ENCODE assay signal across 25 cellular contexts in the genomic region with DNA sequence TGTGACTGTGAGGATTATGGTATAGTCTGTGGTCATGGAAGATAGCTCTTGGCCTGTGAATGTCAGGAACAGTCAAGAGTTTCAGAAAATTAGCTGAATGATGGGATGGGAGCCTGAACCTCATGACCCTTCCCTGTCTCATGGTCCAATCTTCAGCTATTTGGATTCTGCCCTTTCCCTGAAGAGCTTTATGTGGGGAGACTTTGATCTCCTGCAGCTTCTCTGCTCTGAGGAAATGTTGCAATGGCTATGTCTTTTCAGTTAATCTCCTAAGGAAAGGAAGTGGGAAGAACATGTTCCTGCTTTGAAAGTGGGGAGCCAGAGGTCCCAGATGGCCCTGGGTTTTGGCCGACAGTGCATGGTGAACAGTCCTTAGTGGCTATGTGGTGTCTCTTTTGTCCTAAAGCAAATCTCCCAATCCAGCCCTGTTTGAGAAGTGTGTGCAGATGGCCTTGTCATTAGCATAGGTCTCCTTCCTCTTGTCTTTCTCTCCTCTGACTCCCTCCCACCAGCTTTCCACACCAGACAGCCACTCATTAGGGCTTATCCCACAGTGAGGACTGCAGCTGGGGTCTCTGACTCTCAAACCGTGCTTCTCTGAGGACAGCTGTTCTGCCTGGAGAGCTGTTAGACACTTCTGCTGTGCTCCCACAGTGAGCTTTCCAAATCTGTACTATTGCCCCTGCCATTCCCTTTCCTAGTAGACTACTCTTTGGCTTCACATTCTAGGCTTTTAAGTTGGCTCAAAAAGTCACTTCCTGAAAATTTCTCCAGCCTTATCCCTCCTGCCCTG.
A peak's percentile ranks its signal among the peaks of the same experiment; 100 is the strongest.
DNase-seq lines count a peak whose midpoint lies in the region; ATAC-seq and TF ChIP-seq lines count a peak whose summit lies in the region.
"Had no signal": no experiment of that assay in that cellular context is flagged by ENCODE, and none has a peak within 500 bp of the region (broad histone marks: within the 10 kb centered on the region; RNA-seq: fewer than 3 reads in every experiment).

No MANE protein-coding gene starts in this region.

- no peak overlapping the region for H3K4me2 ChIP-seq in SK-N-SH

- no peak for TF ChIP-seq EP300 in SK-N-SH (IDR thresholded peaks at IDR 0.05; ENCODE audit: borderline replicate concordance in 1 of 2, low read depth in 1 of 2, low read length in 1 of 2)

- no peaks in the 10 kb centered on the region for H3K9me2 ChIP-seq in SK-N-SH

- H3K27ac Mint-ChIP-seq in brain (peak overlapping the region in 3 of 5 experiments; percentile 19 to 44 (median 44)), mesothelial cell of epicardium (peak overlapping the region; percentile 78)
- no peak overlapping the region for H3K27ac Mint-ChIP-seq in CD8-positive, alpha-beta memory T cell
- H3K27ac Mint-ChIP-seq: activated CD8-positive, alpha-beta T cell treated with anti-CD3 and anti-CD28 coated beads for 36 hours; activated naive CD4-positive, alpha-beta T cell treated with anti-CD3 and anti-CD28 coated beads for 36 hours; activated T-cell treated with anti-CD3 and anti-CD28 coated beads, Interleukin-2, amount 50 U/mL, for 24 hours had no signal

- in situ Hi-C loops in brain microvascular endothelial cell (cut with HindIII; ENCODE audit: low pct_ligation_motif_present, low sequenced_read_pairs) = no loop called here

- intact Hi-C loops in upper lobe of right lung (cut with DNase I) = no loop called here

- no peak overlapping the region for H3K9ac ChIP-seq in SK-N-SH

- 88% methylated on average over 2 of the region's 2 CpGs for WGBS in SK-N-SH (ENCODE audit: low lambda C conversion rate)

- peaks cover 19 to 29% of the 10 kb centered on the region in 2 experiments; a peak in 3 of 4 replicates for H3K4me1 ChIP-seq in SK-N-SH (ENCODE audit: control insufficient read depth in 1 of 2, insufficient read depth in 2 of 2, low read depth in 1 of 2, low read length in 1 of 2)
- H3K4me1 ChIP-seq in upper lobe of right lung = no peaks in the 10 kb centered on the region
- no peaks in the 10 kb centered on the region for H3K4me1 ChIP-seq in CD8-positive, alpha-beta memory T cell (ENCODE audit: insufficient read depth, low read length)
- H3K4me1 ChIP-seq: colonic mucosa, tibial artery had no signal

- no peaks in the 10 kb centered on the region for H4K20me1 ChIP-seq in SK-N-SH (ENCODE audit: insufficient read depth)

- ATAC-seq in SK-N-SH treated with all-trans-retinoic acid at 6 μM for 48 hours = no peak
- ATAC-seq in upper lobe of right lung = peak; percentile 48
- ATAC-seq: activated CD8-positive, alpha-beta T cell treated with anti-CD3 and anti-CD28 coated beads for 36 hours had no signal

- TF ChIP-seq CTCF in SK-N-SH (IDR thresholded peaks at IDR 0.05) = no peak
- no peak for TF ChIP-seq CTCF in brain (conservative IDR thresholded peaks at IDR 0.05)
- no peak for TF ChIP-seq CTCF in mesothelial cell of epicardium (IDR thresholded peaks at IDR 0.05; ENCODE audit: unreplicated experiment)
- no peak for TF ChIP-seq CTCF in upper lobe of right lung (IDR thresholded peaks at IDR 0.05)
- no peak for TF ChIP-seq CTCF in brain microvascular endothelial cell (IDR thresholded peaks at IDR 0.05; ENCODE audit: low read depth, low read length, missing control alignments)

- no peaks in the 10 kb centered on the region for H3K79me2 ChIP-seq in SK-N-SH (ENCODE audit: insufficient read depth)

- H3K9me3 Mint-ChIP-seq in brain = peaks cover 5 to 10% (median 8%) of the 10 kb centered on the region in 5 experiments
- peaks cover 4% of the 10 kb centered on the region for H3K9me3 Mint-ChIP-seq in mesothelial cell of epicardium
- H3K9me3 Mint-ChIP-seq in CD8-positive, alpha-beta memory T cell = peaks cover 0 to 3% (median 0%) of the 10 kb centered on the region in 5 donors
- H3K9me3 Mint-ChIP-seq: activated CD8-positive, alpha-beta T cell treated with anti-CD3 and anti-CD28 coated beads for 36 hours; activated naive CD4-positive, alpha-beta T cell treated with anti-CD3 and anti-CD28 coated beads for 36 hours; activated T-cell treated with anti-CD3 and anti-CD28 coated beads, Interleukin-2, amount 50 U/mL, for 24 hours had no signal

- peak overlapping the region; percentile 82 to 91 for H3K27ac ChIP-seq in SK-N-SH (ENCODE audit: low read depth in 2 of 2, low read length in 1 of 2)
- peak overlapping the region; percentile 4 for H3K27ac ChIP-seq in upper lobe of right lung
- no peak overlapping the region for H3K27ac ChIP-seq in CD8-positive, alpha-beta memory T cell (ENCODE audit: low read depth, low read length)
- no peak overlapping the region for H3K27ac ChIP-seq in brain microvascular endothelial cell
- H3K27ac ChIP-seq: colonic mucosa, SJSA1, tibial artery had no signal

- DNase-seq in SK-N-SH (no peak), mesothelial cell of epicardium (ENCODE audit: low spot score in 2 of 2, unreplicated experiment in 2 of 2) (no peak), upper lobe of right lung (no peak), brain microvascular endothelial cell (no peak), ecto neural progenitor cell (ENCODE audit: low spot score) (no peak)
- no peak for DNase-seq in CD8-positive, alpha-beta memory T cell
- DNase-seq: 8988T; activated CD4-positive, CD25-positive, alpha-beta regulatory T cell; activated CD8-positive, alpha-beta T cell treated with anti-CD3 and anti-CD28 coated beads for 36 hours; activated naive CD4-positive, alpha-beta T cell treated with anti-CD3 and anti-CD28 coated beads for 36 hours; activated T-cell treated with anti-CD3 and anti-CD28 coated beads, Interleukin-2, amount 50 U/mL, for 24 hours; colonic mucosa; GOT3; hippocampal formation; islet precursor cell; Kasumi-1; mesendoderm; NCI-H1092; NCI-H2107; NCI-H526 treated with DMSO at 0.1 percent for 48 hours; OCI-M1; tibial artery had no signal

- no peaks in the 10 kb centered on the region for H3K9me3 ChIP-seq in SK-N-SH
- no peaks in the 10 kb centered on the region for H3K9me3 ChIP-seq in upper lobe of right lung
- no peaks in the 10 kb centered on the region for H3K9me3 ChIP-seq in CD8-positive, alpha-beta memory T cell (ENCODE audit: low read length)
- H3K9me3 ChIP-seq: colonic mucosa, SJSA1, tibial artery had no signal

- H3K36me3 ChIP-seq in SK-N-SH (replicated peaks in 1 of 2; ENCODE audit: control insufficient read depth in 1 of 2, insufficient read depth in 2 of 2, low read length in 1 of 2) (peaks cover 0 to 3% of the 10 kb centered on the region in 2 experiments), upper lobe of right lung (no peaks in the 10 kb centered on the region), brain microvascular endothelial cell (replicated peaks) (no peaks in the 10 kb centered on the region)
- no peaks in the 10 kb centered on the region for H3K36me3 ChIP-seq in CD8-positive, alpha-beta memory T cell (ENCODE audit: insufficient read depth, low read length)
- H3K36me3 ChIP-seq: colonic mucosa, SJSA1 had no signal

- no peak for TF ChIP-seq RAD21 in SK-N-SH (IDR thresholded peaks at IDR 0.05; ENCODE audit: low read length)

- peaks cover 10% of the 10 kb centered on the region for H3F3A ChIP-seq in SK-N-SH (replicated peaks; ENCODE audit: insufficient read depth)

- H3K27me3 ChIP-seq in SK-N-SH (ENCODE audit: insufficient read depth) (no peaks in the 10 kb centered on the region), upper lobe of right lung (no peaks in the 10 kb centered on the region), brain microvascular endothelial cell (replicated peaks) (no peaks in the 10 kb centered on the region)
- no peaks in the 10 kb centered on the region for H3K27me3 ChIP-seq in CD8-positive, alpha-beta memory T cell (ENCODE audit: insufficient read depth, low read length, poor library complexity, severe bottlenecking)
- H3K27me3 ChIP-seq: colonic mucosa, SJSA1, tibial artery had no signal

- H3K36me3 Mint-ChIP-seq in brain = peaks cover 27% of the 10 kb centered on the region
- peaks cover 7% of the 10 kb centered on the region for H3K36me3 Mint-ChIP-seq in mesothelial cell of epicardium
- no peaks in the 10 kb centered on the region for H3K36me3 Mint-ChIP-seq in CD8-positive, alpha-beta memory T cell

- H3K4me3 ChIP-seq in SK-N-SH (ENCODE audit: low read depth in 2 of 2, low read length in 1 of 2) (no peak overlapping the region), upper lobe of right lung (no peak overlapping the region), brain microvascular endothelial cell (ENCODE audit: low read depth, low read length) (no peak overlapping the region)
- H3K4me3 ChIP-seq in CD8-positive, alpha-beta memory T cell (ENCODE audit: low read length) = no peak overlapping the region
- H3K4me3 ChIP-seq: colonic mucosa, SJSA1, tibial artery had no signal

- no peak overlapping the region for H2AFZ ChIP-seq in SK-N-SH (ENCODE audit: low read depth)

- POLR2A ChIA-PET in SK-N-SH (lab: Yijun Ruan, JAX) = interaction anchor here (0.6 kb wide), 2 partner anchors 9 to 66 kb away, joined by 3 to 4 read pairs; no protein-coding TSS in a partner anchor
- POLR2A ChIA-PET in CD8-positive, alpha-beta memory T cell (lab: Charles Lee) = no interaction called here

- H3K27me3 Mint-ChIP-seq in brain (peaks cover 2% of the 10 kb centered on the region), mesothelial cell of epicardium (ENCODE audit: low read depth) (no peaks in the 10 kb centered on the region)
- H3K27me3 Mint-ChIP-seq in CD8-positive, alpha-beta memory T cell = peaks cover 3 to 13% of the 10 kb centered on the region in 2 donors

- no peak overlapping the region for H3K4me3 Mint-ChIP-seq in brain
- H3K4me3 Mint-ChIP-seq in mesothelial cell of epicardium = no peak overlapping the region
- H3K4me3 Mint-ChIP-seq in CD8-positive, alpha-beta memory T cell = no peak overlapping the region
- H3K4me3 Mint-ChIP-seq: activated CD8-positive, alpha-beta T cell treated with anti-CD3 and anti-CD28 coated beads for 36 hours; activated naive CD4-positive, alpha-beta T cell treated with anti-CD3 and anti-CD28 coated beads for 36 hours; activated T-cell treated with anti-CD3 and anti-CD28 coated beads, Interleukin-2, amount 50 U/mL, for 24 hours had no signal

- peaks cover 49% of the 10 kb centered on the region for H3K4me1 Mint-ChIP-seq in brain
- H3K4me1 Mint-ChIP-seq in mesothelial cell of epicardium = peaks cover 50% of the 10 kb centered on the region
- H3K4me1 Mint-ChIP-seq in CD8-positive, alpha-beta memory T cell = no peaks in the 10 kb centered on the region

- CTCF ChIA-PET in SK-N-SH (lab: Yijun Ruan, JAX) = interaction anchor here (0.6 to 2.2 kb wide), 4 partner anchors 13 to 406 kb away, joined by 3 to 9 read pairs (median 5); no protein-coding TSS in a partner anchor
- CTCF ChIA-PET in CD8-positive, alpha-beta memory T cell (lab: Charles Lee) = no interaction called here

TF ChIP-seq in SK-N-SH, 30 proteins besides CTCF, POLR2A, EP300 and RAD21 (continues in another document):
- no peak for TF ChIP-seq FOXJ3 (CRISPR knock-in tag; IDR thresholded peaks at IDR 0.05)
- no peak for TF ChIP-seq TEAD4 (IDR thresholded peaks at IDR 0.05; ENCODE audit: borderline replicate concordance, insufficient read depth)
- TF ChIP-seq GABPA (IDR thresholded peaks at IDR 0.05; ENCODE audit: low read depth) = no peak

TF ChIP-seq in SK-N-SH treated with all-trans-retinoic acid at 6 μM for 48 hours, 23 proteins besides CTCF, POLR2A, EP300 and RAD21 (continues in another document):
- no peak for TF ChIP-seq ARNTL (CRISPR knock-in tag; IDR thresholded peaks at IDR 0.05; ENCODE audit: borderline replicate concordance, low read depth)
- TF ChIP-seq CSDC2 (CRISPR knock-in tag; IDR thresholded peaks at IDR 0.05) = no peak
- TF ChIP-seq ZC3H10 (CRISPR knock-in tag; IDR thresholded peaks at IDR 0.05) = no peak
- no peak for TF ChIP-seq OSR1 (CRISPR knock-in tag; IDR thresholded peaks at IDR 0.05)
- TF ChIP-seq ZNF70 (CRISPR knock-in tag; IDR thresholded peaks at IDR 0.05) = no peak

Comparison
In these comparisons a context has a peak if more than half of its experiments do, and no peak if none do; other contexts are left out.
1. H3K27ac ChIP-seq: peak in SK-N-SH (2 of 2) and upper lobe of right lung (single experiment); none in CD8-positive, alpha-beta memory T cell (single experiment) and brain microvascular endothelial cell (single experiment).
2. H3K27ac Mint-ChIP-seq: peak in brain (3 of 5) and mesothelial cell of epicardium (single experiment); none in CD8-positive, alpha-beta memory T cell (0 of 8).